15 cellular contexts compared by ENCODE assay signal in the genomic region with DNA sequence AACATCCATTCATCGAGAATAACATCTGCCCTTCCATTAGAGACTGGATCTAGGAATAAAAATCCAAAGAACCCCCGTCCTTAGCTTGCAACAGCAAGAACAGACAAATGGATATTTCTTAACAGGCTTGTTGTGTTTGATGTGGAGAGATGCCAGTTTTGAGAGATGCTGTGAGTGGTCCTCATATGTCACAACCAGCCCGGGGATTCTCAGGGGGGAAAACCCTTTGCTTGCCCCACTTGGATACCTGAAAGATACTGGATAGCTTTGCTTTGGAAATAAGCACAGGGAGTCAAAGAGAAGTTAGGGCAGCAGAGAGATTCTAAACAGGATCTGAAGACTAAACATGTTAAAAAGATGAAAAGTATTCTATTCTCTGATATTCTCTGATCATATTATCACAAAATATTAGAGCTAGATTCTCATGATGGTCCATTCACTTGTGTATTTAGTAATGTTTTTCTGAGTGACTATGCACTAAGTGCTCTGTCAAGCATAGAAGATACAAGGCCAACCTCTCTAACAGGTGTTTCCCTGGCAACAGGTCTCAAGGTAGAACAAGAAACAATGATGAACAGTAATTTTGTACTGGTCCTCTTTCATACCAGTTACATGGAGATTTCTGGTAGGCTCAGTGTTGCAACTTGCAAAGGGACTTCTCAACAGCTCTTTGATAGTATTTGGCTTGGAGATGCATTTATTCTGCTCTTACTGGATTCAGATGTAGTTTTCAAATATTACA.
DNase-seq lines count a peak whose midpoint lies in the region.
"Had no signal": no experiment of that assay in that cellular context is flagged by ENCODE, and none has a peak within 500 bp of the region (broad histone marks: within the 10 kb centered on the region; RNA-seq: fewer than 3 reads in every experiment).

No MANE protein-coding gene starts in this region.

- H3K4me3 Mint-ChIP-seq in activated CD4-positive, alpha-beta memory T cell treated with anti-CD3 and anti-CD28 coated beads for 36 hours = no peak overlapping the region
- H3K4me3 Mint-ChIP-seq: CD14-positive monocyte; CD4-positive, alpha-beta memory T cell; GM23338; IgD-negative memory B cell had no signal

- H3K27me3 Mint-ChIP-seq in activated CD4-positive, alpha-beta memory T cell treated with anti-CD3 and anti-CD28 coated beads for 36 hours = peaks cover 3% of the 10 kb centered on the region
- H3K27me3 Mint-ChIP-seq: CD4-positive, alpha-beta memory T cell had no signal

- H3K9me3 Mint-ChIP-seq in activated CD4-positive, alpha-beta memory T cell treated with anti-CD3 and anti-CD28 coated beads for 36 hours = no peaks in the 10 kb centered on the region
- H3K9me3 Mint-ChIP-seq: CD14-positive monocyte, GM23338, IgD-negative memory B cell had no signal

- peak; percentile 51 for DNase-seq in DMS53 (lab: John Stamatoyannopoulos, UW)
- DNase-seq in DMS53 treated with DMSO at 0.1 percent for 48 hours (lab: John Stamatoyannopoulos, UW; ENCODE audit: unreplicated experiment) = no peak
- DNase-seq in NCI-H748 (lab: John Stamatoyannopoulos, UW; ENCODE audit: unreplicated experiment) = peak; percentile 63
- DNase-seq in NCI-H748 treated with DMSO at 0.1 percent for 48 hours (lab: John Stamatoyannopoulos, UW) = no peak
- DNase-seq in NCI-H524 treated with DMSO at 0.1 percent for 48 hours (lab: John Stamatoyannopoulos, UW) = peak; percentile 15
- DNase-seq in HUDEP-2 (lab: John Stamatoyannopoulos, UW; ENCODE audit: unreplicated experiment in 76 of 76) = no peak
- DNase-seq in activated CD4-positive, alpha-beta memory T cell treated with anti-CD3 and anti-CD28 coated beads for 36 hours = no peak
- DNase-seq: AML-193; CD4-positive, alpha-beta memory T cell; DMS153; GDM1; HCEC 1CT had no signal

- intact Hi-C loops in activated CD4-positive, alpha-beta memory T cell treated with anti-CD3 and anti-CD28 coated beads for 36 hours (cut with micrococcal nuclease) = no loop called here

- CTCF ChIA-PET in activated CD4-positive, alpha-beta memory T cell treated with anti-CD3 and anti-CD28 coated beads for 36 hours (lab: Charles Lee) = interaction anchor here (0.6 kb wide), 1 partner anchor 93 kb away, joined by 3 read pairs; no protein-coding TSS in a partner anchor

- POLR2A ChIA-PET in activated CD4-positive, alpha-beta memory T cell treated with anti-CD3 and anti-CD28 coated beads for 36 hours (lab: Charles Lee) = no interaction called here

- H3K36me3 Mint-ChIP-seq in activated CD4-positive, alpha-beta memory T cell treated with anti-CD3 and anti-CD28 coated beads for 36 hours = no peaks in the 10 kb centered on the region
- H3K36me3 Mint-ChIP-seq: CD14-positive monocyte; CD4-positive, alpha-beta memory T cell; IgD-negative memory B cell had no signal

- H3K4me1 Mint-ChIP-seq in activated CD4-positive, alpha-beta memory T cell treated with anti-CD3 and anti-CD28 coated beads for 36 hours (ENCODE audit: low read depth) = no peaks in the 10 kb centered on the region
- H3K4me1 Mint-ChIP-seq: CD14-positive monocyte; CD4-positive, alpha-beta memory T cell; IgD-negative memory B cell had no signal

- H3K27ac Mint-ChIP-seq in activated CD4-positive, alpha-beta memory T cell treated with anti-CD3 and anti-CD28 coated beads for 36 hours = no peak overlapping the region
- H3K27ac Mint-ChIP-seq: CD14-positive monocyte; CD4-positive, alpha-beta memory T cell; GM23338; IgD-negative memory B cell had no signal

Comparison
In these comparisons a context has a peak if more than half of its experiments do, and no peak if none do; other contexts are left out.
1. DNase-seq: peak in DMS53 (single experiment), NCI-H748 (single experiment) and NCI-H524 treated with DMSO at 0.1 percent for 48 hours (single experiment); none in DMS53 treated with DMSO at 0.1 percent for 48 hours (single experiment), NCI-H748 treated with DMSO at 0.1 percent for 48 hours (single experiment), HUDEP-2 (0 of 76) and activated CD4-positive, alpha-beta memory T cell treated with anti-CD3 and anti-CD28 coated beads for 36 hours (single experiment).